In genomic region chr11:61361237-61361636, GRCh38 we compare ENCODE assay signal across 1 cellular context.
TF ChIP-seq lines count a peak whose summit lies in the region.

No MANE protein-coding gene starts in this region.

TF ChIP-seq in H1, 55 proteins besides CTCF, POLR2A, EP300 and RAD21:
- TF ChIP-seq ATF3 (IDR thresholded peaks at IDR 0.05; ENCODE audit: insufficient read depth, low read depth, low read length) (no peak), ASH2L (IDR thresholded peaks at IDR 0.05; ENCODE audit: low read length) (no peak), JUND (IDR thresholded peaks at IDR 0.05; ENCODE audit: low read length) (no peak), ATF2 (IDR thresholded peaks at IDR 0.05; ENCODE audit: low read length) (no peak), BRCA1 (IDR thresholded peaks at IDR 0.05; ENCODE audit: low read depth, low read length) (no peak), CHD2 (IDR thresholded peaks at IDR 0.05; ENCODE audit: low read length) (no peak), HDAC2 (IDR thresholded peaks at IDR 0.05; ENCODE audit: borderline replicate concordance in 1 of 2, low read depth in 2 of 2, low read length in 2 of 2) (no peak), SIN3A (conservative IDR thresholded peaks at IDR 0.05 in 1 of 2, IDR thresholded peaks at IDR 0.05 in 1 of 2; ENCODE audit: low read depth in 1 of 2, low read length in 2 of 2) (no peak), TBP (IDR thresholded peaks at IDR 0.05; ENCODE audit: low read depth, low read length) (no peak), BCL11A (IDR thresholded peaks at IDR 0.05; ENCODE audit: low read depth in 2 of 2, low read length in 2 of 2) (no peak), NRF1 (IDR thresholded peaks at IDR 0.05; ENCODE audit: low read depth, low read length) (no peak)
TF ChIP-seq in H1: peak in this region for 0.
